19 cellular contexts compared by ENCODE assay signal in the genomic region with DNA sequence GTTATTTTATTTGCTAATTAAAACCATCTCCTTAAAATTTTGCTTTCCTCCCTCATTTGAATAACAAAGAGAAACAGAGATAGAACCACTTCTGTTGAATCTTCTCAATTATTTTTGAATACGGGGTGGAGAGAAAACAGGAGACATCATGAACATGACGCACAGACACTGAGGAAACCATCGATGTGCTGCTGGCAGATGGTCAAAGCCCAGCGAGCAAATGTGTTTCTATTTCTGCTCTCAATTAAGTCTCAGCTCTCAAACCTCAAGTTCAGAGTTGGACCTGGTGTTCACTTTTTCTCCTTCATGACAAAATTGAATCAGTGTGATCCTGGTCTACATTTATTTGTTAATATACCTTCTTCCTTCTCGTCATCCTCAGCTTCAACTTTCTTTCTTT. TPM values are rescaled to one million over a fixed set of nuclear protein-coding genes. Genes with fewer than 3 reads are reported as not detected.
DNase-seq lines count a peak whose midpoint lies in the region; ATAC-seq and TF ChIP-seq lines count a peak whose summit lies in the region.
"Had no signal": no experiment of that assay in that cellular context is flagged by ENCODE, and none has a peak within 500 bp of the region (broad histone marks: within the 10 kb centered on the region; RNA-seq: fewer than 3 reads in every experiment).

No MANE protein-coding gene starts in this region.

- DNase-seq in AG08395 (ENCODE audit: low spot score) = peak; percentile 82
- peak; percentile 82 for DNase-seq in EH (ENCODE audit: low read depth)
- DNase-seq in SK-N-MC (ENCODE audit: low read depth, low spot score) = no peak
- peak; percentile 85 to 93 for DNase-seq in foreskin fibroblast
- DNase-seq in midbrain (lab: John Stamatoyannopoulos, UW) = no peak
- DNase-seq: MG63, NCI-H1105, NCI-H1694 treated with DMSO at 0.1 percent for 48 hours, NCI-H446, NCI-H774, Right ventricle myocardium superior had no signal

- ATAC-seq in HG03135 (IDR thresholded peaks at IDR 0.05; ENCODE audit: unreplicated experiment) (no peak), GM21515 (IDR thresholded peaks at IDR 0.05; ENCODE audit: unreplicated experiment) (no peak)
- no peak for ATAC-seq in activated T-helper 17 cell treated with anti-CD3 and anti-CD28 coated beads, Interleukin-2, amount 50 U/mL, for 72 hours (replicated peaks)
- ATAC-seq: GM12878, HepG2, SK-N-SH treated with all-trans-retinoic acid at 6 μM for 48 hours had no signal

- peaks cover 8% of the 10 kb centered on the region; the same call in 1 of the 2 replicates for H3K9me3 ChIP-seq in SK-N-MC (ENCODE audit: low read depth, low read length)
- H3K9me3 ChIP-seq: HAP-1 had no signal

- H3K9ac ChIP-seq in SK-N-MC (ENCODE audit: insufficient read length) = no peak overlapping the region
- H3K9ac ChIP-seq: BLaER1 treated with 17β-estradiol and CSF1 and Interleukin-3, amounts not matched to agents 10 nM and 100 nM had no signal

- no peaks in the 10 kb centered on the region for H3K36me3 ChIP-seq in SK-N-MC (ENCODE audit: insufficient read depth, low read length)
- H3K36me3 ChIP-seq: BLaER1 treated with 17β-estradiol and CSF1 and Interleukin-3, amounts not matched to agents 10 nM and 100 nM; HAP-1; MG63 had no signal

- H3K4me3 Mint-ChIP-seq in activated T-helper 17 cell treated with anti-CD3 and anti-CD28 coated beads, Interleukin-2, amount 50 U/mL, for 72 hours = no peak overlapping the region

- H3K4me3 ChIP-seq in SK-N-MC (0 out of 2 replicates have a peak overlapping the region, but pooled peaks have one; percentile 18), foreskin fibroblast (ENCODE audit: low read depth in 1 of 2, low read length in 2 of 2) (peak overlapping the region; percentile 6 to 54)
- H3K4me3 ChIP-seq: BLaER1 treated with 17β-estradiol and CSF1 and Interleukin-3, amounts not matched to agents 10 nM and 100 nM; GM12878; HAP-1; MG63 had no signal

- H3K36me3 Mint-ChIP-seq in activated T-helper 17 cell treated with anti-CD3 and anti-CD28 coated beads, Interleukin-2, amount 50 U/mL, for 72 hours (ENCODE audit: low read depth) = no peaks in the 10 kb centered on the region

- no peak overlapping the region for H3K27ac ChIP-seq in SK-N-MC
- H3K27ac ChIP-seq: BLaER1 treated with 17β-estradiol and CSF1 and Interleukin-3, amounts not matched to agents 10 nM and 100 nM had no signal

- TF ChIP-seq CTCF in foreskin fibroblast (IDR thresholded peaks at IDR 0.05; ENCODE audit: low read depth, low read length) = no peak

- H3K4me1 Mint-ChIP-seq in activated T-helper 17 cell treated with anti-CD3 and anti-CD28 coated beads, Interleukin-2, amount 50 U/mL, for 72 hours = no peaks in the 10 kb centered on the region

- H3K27me3 Mint-ChIP-seq in activated T-helper 17 cell treated with anti-CD3 and anti-CD28 coated beads, Interleukin-2, amount 50 U/mL, for 72 hours = peaks cover 32% of the 10 kb centered on the region

- H3K27ac Mint-ChIP-seq in activated T-helper 17 cell treated with anti-CD3 and anti-CD28 coated beads, Interleukin-2, amount 50 U/mL, for 72 hours = no peak overlapping the region

- peaks cover 5% of the 10 kb centered on the region for H3K9me3 Mint-ChIP-seq in activated T-helper 17 cell treated with anti-CD3 and anti-CD28 coated beads, Interleukin-2, amount 50 U/mL, for 72 hours

RNA-seq across cellular contexts. Expression of gene TWIST2, which starts 36.1 kb away (rescaled TPM):
- not detected for total RNA-seq in activated T-helper 17 cell treated with anti-CD3 and anti-CD28 coated beads, Interleukin-2, amount 50 U/mL, for 72 hours
- total RNA-seq: GM12878 had no signal

Comparison
In these comparisons a context has a peak if more than half of its experiments do, and no peak if none do; other contexts are left out.
1. DNase-seq: peak in AG08395 (single experiment), EH (single experiment) and foreskin fibroblast (2 of 2); none in SK-N-MC (single experiment) and midbrain (single experiment).